In the genomic region with DNA sequence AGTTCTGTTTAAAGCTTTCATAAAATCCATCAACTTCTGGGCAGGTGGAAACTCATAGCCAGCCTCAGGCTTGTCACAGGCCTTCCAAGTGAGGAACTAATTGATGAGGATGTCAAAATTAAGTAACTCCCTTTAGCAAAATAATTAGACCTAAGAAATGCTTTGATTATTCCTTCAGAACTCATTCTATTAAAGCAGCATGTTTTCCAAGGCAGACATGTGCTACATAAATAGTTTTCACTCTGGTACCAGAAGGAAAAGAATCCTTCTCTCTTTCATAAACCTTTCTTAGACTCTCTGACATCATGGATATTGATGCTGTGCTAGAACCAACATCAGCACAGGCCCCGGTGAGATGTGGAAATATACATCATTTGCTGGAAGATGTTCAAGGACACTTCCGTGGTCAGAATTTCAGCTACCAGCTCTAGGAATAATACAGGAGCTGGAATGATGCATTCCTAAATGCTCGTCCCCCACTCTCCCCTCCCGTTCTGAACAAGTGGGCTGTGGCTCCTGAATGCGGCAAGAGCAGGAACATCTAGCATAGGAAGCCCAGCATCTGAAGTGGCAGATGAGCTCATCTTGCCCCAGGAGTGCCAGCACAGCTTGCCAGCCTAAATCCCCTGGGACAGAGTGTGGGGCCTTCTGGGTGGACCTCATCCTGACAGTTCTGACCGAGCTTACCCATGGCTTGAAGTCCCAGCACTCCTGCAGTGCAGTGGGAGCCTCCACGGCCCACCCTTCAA, we compare ENCODE assay signal across 8 cellular contexts.
DNase-seq lines count a peak whose midpoint lies in the region; ATAC-seq and TF ChIP-seq lines count a peak whose summit lies in the region.

No MANE protein-coding gene starts in this region.

- POLR2A ChIA-PET in HEK293T (lab: Yijun Ruan, JAX) = interaction anchor here (2.7 kb wide), 1 partner anchor 83 kb away, joined by 10 read pairs; the partner anchor contains the start of gene WWTR1

- DNase-seq in EH (ENCODE audit: low read depth) (peak; percentile 92), SJCRH30 (peak; percentile 79 to 81), fibroblast of the conjunctiva (ENCODE audit: low read depth) (peak; percentile 84), sciatic nerve (ENCODE audit: low spot score) (no peak), HEK293T (ENCODE audit: extremely low spot score) (no peak), NCI-H2081 (lab: John Stamatoyannopoulos, UW) (no peak), DMS79 treated with DMSO at 0.1 percent for 48 hours (lab: John Stamatoyannopoulos, UW) (no peak)

- ATAC-seq in sciatic nerve (peak; percentile 61), HG03442 (IDR thresholded peaks at IDR 0.05; ENCODE audit: unreplicated experiment) (no peak)

- peak overlapping the region; percentile 11; the same call in 1 of the 2 replicates for H3K4me3 ChIP-seq in SJCRH30

- H3K27me3 ChIP-seq in SJCRH30 = no peaks in the 10 kb centered on the region

- intact Hi-C loops in sciatic nerve (cut with DNase I) = no loop called here

- peaks cover 8% of the 10 kb centered on the region for H3K36me3 ChIP-seq in SJCRH30

- H3K27ac ChIP-seq in SJCRH30 = peak overlapping the region; percentile 85

- CTCF ChIA-PET in HEK293T (lab: Yijun Ruan, JAX) = interaction anchor here (1.4 kb wide), 1 partner anchor 45 kb away, joined by 3 read pairs; no protein-coding TSS in a partner anchor

- no peaks in the 10 kb centered on the region for H3K9me3 ChIP-seq in SJCRH30 (replicated peaks)

- peaks cover 37% of the 10 kb centered on the region for H3K4me1 ChIP-seq in SJCRH30

TF ChIP-seq in HEK293T, 16 proteins besides CTCF, POLR2A, EP300 and RAD21:
- no peak for TF ChIP-seq ZNF384 (IDR thresholded peaks at IDR 0.05)
- no peak for TF ChIP-seq ELF4 (IDR thresholded peaks at IDR 0.05)
- TF ChIP-seq FOXA1 (IDR thresholded peaks at IDR 0.05) = no peak
- TF ChIP-seq CTBP1 (IDR thresholded peaks at IDR 0.05; ENCODE audit: borderline replicate concordance) = no peak
- TF ChIP-seq L3MBTL2 (conservative IDR thresholded peaks at IDR 0.05) = no peak
- no peak for TF ChIP-seq FOXK2 (IDR thresholded peaks at IDR 0.05)
- no peak for TF ChIP-seq ARNT (IDR thresholded peaks at IDR 0.05)
- no peak for TF ChIP-seq HDGF (IDR thresholded peaks at IDR 0.05; ENCODE audit: borderline replicate concordance)
- TF ChIP-seq TARDBP (IDR thresholded peaks at IDR 0.05) = no peak
- TF ChIP-seq BHLHE40 (IDR thresholded peaks at IDR 0.05; ENCODE audit: borderline replicate concordance) = no peak
- TF ChIP-seq SP1 (IDR thresholded peaks at IDR 0.05) = no peak
- TF ChIP-seq SUZ12 (IDR thresholded peaks at IDR 0.05) = no peak
- no peak for TF ChIP-seq PKNOX1 (IDR thresholded peaks at IDR 0.05)
- no peak for TF ChIP-seq LEF1 (IDR thresholded peaks at IDR 0.05; ENCODE audit: borderline replicate concordance)
- TF ChIP-seq NFRKB (IDR thresholded peaks at IDR 0.05) = no peak
- TF ChIP-seq FOXM1 (IDR thresholded peaks at IDR 0.05; ENCODE audit: borderline replicate concordance) = no peak

Comparison
In these comparisons a context has a peak if more than half of its experiments do, and no peak if none do; other contexts are left out.
1. DNase-seq: peak in EH (single experiment), SJCRH30 (2 of 2) and fibroblast of the conjunctiva (single experiment); none in sciatic nerve (single experiment), HEK293T (single experiment), NCI-H2081 (0 of 2) and DMS79 treated with DMSO at 0.1 percent for 48 hours (single experiment).